In the genomic region with DNA sequence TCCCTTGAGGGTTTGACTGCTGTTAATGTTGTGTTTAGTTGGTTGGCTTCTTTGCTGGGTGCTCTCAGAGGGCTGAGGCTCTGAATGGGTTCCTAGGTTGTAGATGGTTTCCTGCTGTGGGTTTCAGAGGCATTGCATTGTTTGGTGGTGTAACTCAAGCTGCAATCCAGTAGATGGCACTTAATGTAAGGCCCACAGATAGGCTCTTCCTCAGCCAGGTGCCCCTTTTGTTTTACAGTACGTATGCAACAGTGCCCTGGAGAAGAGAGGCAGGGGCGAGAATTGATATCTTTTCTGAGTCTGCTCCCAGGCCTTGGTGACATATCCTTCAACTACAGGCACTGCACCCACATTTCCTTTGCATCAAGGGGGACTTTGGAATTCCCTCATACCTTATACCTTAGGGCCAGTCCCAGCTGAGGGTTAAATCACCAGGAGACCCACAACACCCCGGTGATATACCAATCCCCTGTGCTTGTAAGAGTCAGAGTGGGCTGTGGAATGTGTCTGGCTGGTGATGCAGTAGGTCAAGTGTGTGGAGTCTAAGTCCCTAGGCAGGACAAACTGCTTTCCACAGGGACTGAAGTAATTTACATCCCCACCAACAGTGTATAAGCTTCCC, we compare ENCODE assay signal across 9 cellular contexts. TPM values are rescaled to one million over a fixed set of nuclear protein-coding genes. Genes with fewer than 3 reads are reported as not detected.
A peak's percentile ranks its signal among the peaks of the same experiment; 100 is the strongest.
DNase-seq lines count a peak whose midpoint lies in the region; ATAC-seq and TF ChIP-seq lines count a peak whose summit lies in the region.
"Had no signal": no experiment of that assay in that cellular context is flagged by ENCODE, and none has a peak within 500 bp of the region (broad histone marks: within the 10 kb centered on the region; RNA-seq: fewer than 3 reads in every experiment).

No MANE protein-coding gene starts in this region.

- H3K27ac ChIP-seq in hepatocyte = no peak overlapping the region

- ATAC-seq in GM19351 (IDR thresholded peaks at IDR 0.05; ENCODE audit: unreplicated experiment) (peak; percentile 84), HG03159 (IDR thresholded peaks at IDR 0.05; ENCODE audit: unreplicated experiment) (peak; percentile 87)

- DNase-seq in EL (peak; percentile 13), NCI-H748 (lab: John Stamatoyannopoulos, UW; ENCODE audit: unreplicated experiment) (peak; percentile 81), hepatocyte (ENCODE audit: low spot score) (peak; percentile 26), NCI-H2029 treated with DMSO at 0.1 percent for 48 hours (lab: John Stamatoyannopoulos, UW) (no peak), NCI-H2029 (lab: John Stamatoyannopoulos, UW) (no peak)
- DNase-seq in activated CD8-positive, alpha-beta memory T cell treated with anti-CD3 and anti-CD28 coated beads, Interleukin-2, amount 50 U/mL, for 48 hours = no peak

- H2AFZ ChIP-seq in hepatocyte = no peak overlapping the region

- no peaks in the 10 kb centered on the region for H3K36me3 ChIP-seq in hepatocyte (replicated peaks; ENCODE audit: insufficient read depth, low read depth)

- no peaks in the 10 kb centered on the region for H3K9me3 ChIP-seq in hepatocyte (ENCODE audit: low read depth)

- no peaks in the 10 kb centered on the region for H3K9me2 ChIP-seq in hepatocyte (replicated peaks; ENCODE audit: insufficient read depth)

- no peak overlapping the region for H3K4me3 ChIP-seq in hepatocyte

- 59% methylated on average over 3 of the region's 3 CpGs for WGBS in hepatocyte (ENCODE audit: low lambda C conversion rate, missing lambda C conversion rate)

- no peaks in the 10 kb centered on the region for H4K20me1 ChIP-seq in hepatocyte (ENCODE audit: insufficient read depth, poor library complexity, severe bottlenecking)

- no peak overlapping the region for H3K4me2 ChIP-seq in hepatocyte

- H3K4me1 ChIP-seq in hepatocyte (ENCODE audit: insufficient read depth) = no peaks in the 10 kb centered on the region

- TF ChIP-seq CTCF in hepatocyte (IDR thresholded peaks at IDR 0.05; ENCODE audit: poor library complexity) = peak; percentile 37

- H3K27me3 ChIP-seq in hepatocyte = peaks cover 5% of the 10 kb centered on the region

- no peaks in the 10 kb centered on the region for H3K79me2 ChIP-seq in hepatocyte

RNA-seq across cellular contexts. Expression of gene UGT3A2, which starts 7.0 kb away (rescaled TPM):
- total RNA-seq in hepatocyte = 3.5 and 4.8 TPM in 2 replicates
- polyA plus RNA-seq in hepatocyte = 1.8 and 5.1 TPM in 2 replicates
- total RNA-seq: temporal lobe had no signal

Comparison
In these comparisons a context has a peak if more than half of its experiments do, and no peak if none do; other contexts are left out.
1. DNase-seq: peak in EL (single experiment), NCI-H748 (single experiment) and hepatocyte (single experiment); none in NCI-H2029 treated with DMSO at 0.1 percent for 48 hours (single experiment), NCI-H2029 (single experiment) and activated CD8-positive, alpha-beta memory T cell treated with anti-CD3 and anti-CD28 coated beads, Interleukin-2, amount 50 U/mL, for 48 hours (single experiment).